In the genomic region with DNA sequence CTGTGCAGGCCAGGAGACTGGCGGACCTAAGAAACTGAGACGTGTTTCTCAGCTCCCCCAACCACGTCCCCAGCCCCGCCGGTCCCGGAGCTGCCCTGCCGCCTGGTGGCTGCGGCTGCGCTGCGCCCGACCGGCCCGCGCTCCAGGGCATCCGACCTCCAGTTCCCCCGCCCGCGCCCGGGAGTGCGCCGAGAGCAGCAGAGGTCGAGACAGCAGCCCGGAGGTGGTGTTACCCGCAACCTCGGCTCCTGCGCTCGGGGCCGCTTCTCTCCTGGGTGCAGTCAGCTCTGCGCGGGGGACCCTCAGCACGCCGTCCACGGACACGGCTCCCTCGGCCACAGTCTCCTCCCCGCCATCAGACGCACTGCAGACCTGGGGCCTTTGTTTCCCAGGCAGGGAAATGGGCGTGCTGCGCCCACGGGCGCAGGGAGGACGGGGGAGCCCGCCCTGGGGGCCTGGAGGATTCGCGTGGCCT, we compare ENCODE assay signal across 8 cellular contexts. TPM values are rescaled to one million over a fixed set of nuclear protein-coding genes. Genes with fewer than 3 reads are reported as not detected.
DNase-seq lines count a peak whose midpoint lies in the region; ATAC-seq and TF ChIP-seq lines count a peak whose summit lies in the region.

No MANE protein-coding gene starts in this region.

- H3K9me3 Mint-ChIP-seq in natural killer cell treated with Interleukin-12 subunit alpha and Interleukin-12 subunit beta and Interleukin-15 and Interleukin-18, amount 100 ng/mL, for 72 hours = no peaks in the 10 kb centered on the region

- TF ChIP-seq EP300 in esophagus muscularis mucosa (IDR thresholded peaks at IDR 0.05) (no peak), stomach (IDR thresholded peaks at IDR 0.05) (no peak)

- H3K27me3 Mint-ChIP-seq in natural killer cell treated with Interleukin-12 subunit alpha and Interleukin-12 subunit beta and Interleukin-15 and Interleukin-18, amount 100 ng/mL, for 72 hours = no peaks in the 10 kb centered on the region

- DNase-seq in activated T-cell treated with anti-CD3 and anti-CD28 coated beads for 48 hours (ENCODE audit: low read depth) (peak; percentile 90), esophagus muscularis mucosa (ENCODE audit: extremely low spot score) (peak; percentile 96), stomach (peak; percentile 78)
- peak; percentile 93 for DNase-seq in natural killer cell treated with Interleukin-12 subunit alpha and Interleukin-12 subunit beta and Interleukin-15 and Interleukin-18, amount 100 ng/mL, for 72 hours (ENCODE audit: low spot score)

- H3K36me3 ChIP-seq in OCI-LY3 (replicated peaks; ENCODE audit: low read depth, low read length) (no peaks in the 10 kb centered on the region), esophagus muscularis mucosa (no peaks in the 10 kb centered on the region), stomach (no peaks in the 10 kb centered on the region)

- H3K79me2 ChIP-seq in OCI-LY3 (ENCODE audit: low read length) = no peaks in the 10 kb centered on the region

- no peak overlapping the region for H3K27ac ChIP-seq in C4-2B
- peak overlapping the region; percentile 60 for H3K27ac ChIP-seq in OCI-LY3 (ENCODE audit: low read length)
- peak overlapping the region; percentile 59 to 83 (median 74) for H3K27ac ChIP-seq in esophagus muscularis mucosa (replicated peaks in 1 of 4)
- peak overlapping the region in 4 of 5 donors; percentile 5 to 82 (median 76) for H3K27ac ChIP-seq in stomach

- peak overlapping the region in 1 of 2 donors; percentile 50 for H3K27ac Mint-ChIP-seq in natural killer cell treated with Interleukin-12 subunit alpha and Interleukin-12 subunit beta and Interleukin-15 and Interleukin-18, amount 100 ng/mL, for 72 hours

- ATAC-seq in GM19043 (IDR thresholded peaks at IDR 0.05; ENCODE audit: low read depth, unreplicated experiment) (peak; percentile 63), HG03457 (IDR thresholded peaks at IDR 0.05; ENCODE audit: unreplicated experiment) (peak; percentile 61)
- ATAC-seq in natural killer cell treated with Interleukin-12 subunit alpha and Interleukin-12 subunit beta and Interleukin-15 and Interleukin-18, amount 100 ng/mL, for 72 hours = peak; percentile 93

- peak overlapping the region; percentile 93 for H3K4me2 ChIP-seq in OCI-LY3 (ENCODE audit: low read length)

- H3K4me3 ChIP-seq in OCI-LY3 (ENCODE audit: low read length) (peak overlapping the region; percentile 79), esophagus muscularis mucosa (peak overlapping the region; percentile 56 to 65 (median 59)), stomach (peak overlapping the region; percentile 48 to 56 (median 54))

- TF ChIP-seq POLR2A in esophagus muscularis mucosa (IDR thresholded peaks at IDR 0.05; ENCODE audit: low read depth) (no peak), stomach (IDR thresholded peaks at IDR 0.05) (no peak)

- TF ChIP-seq CTCF in C4-2B (conservative IDR thresholded peaks at IDR 0.05) (peak; percentile 94), OCI-LY3 (IDR thresholded peaks at IDR 0.05; ENCODE audit: low read depth, low read length) (peak; percentile 68), esophagus muscularis mucosa (IDR thresholded peaks at IDR 0.05) (peak; percentile 72 to 86 (median 81)), stomach (IDR thresholded peaks at IDR 0.05) (peak in 5 of 7 experiments; percentile 50 to 78 (median 71))

- peaks cover 5% of the 10 kb centered on the region; the same call in 1 of the 2 replicates for H4K20me1 ChIP-seq in OCI-LY3 (ENCODE audit: insufficient read depth, low read length)

- H3K9me3 ChIP-seq in OCI-LY3 (ENCODE audit: insufficient read depth, low read length) (no peaks in the 10 kb centered on the region), esophagus muscularis mucosa (no peaks in the 10 kb centered on the region), stomach (no peaks in the 10 kb centered on the region)

- H3K27me3 ChIP-seq in OCI-LY3 (ENCODE audit: low read depth, low read length) = no peaks in the 10 kb centered on the region
- H3K27me3 ChIP-seq in esophagus muscularis mucosa = peaks cover 0 to 6% (median 0%) of the 10 kb centered on the region in 4 donors
- H3K27me3 ChIP-seq in stomach = peaks cover 0 to 23% (median 12%) of the 10 kb centered on the region in 3 donors

- WGBS in esophagus muscularis mucosa = 0% methylated on average over 8 of the region's 45 CpGs
- 0 to 2% (median 1%) methylated on average over 20 to 45 of the region's 45 CpGs for WGBS in stomach, 5 donors

- peak overlapping the region; percentile 69 for H3K4me3 Mint-ChIP-seq in natural killer cell treated with Interleukin-12 subunit alpha and Interleukin-12 subunit beta and Interleukin-15 and Interleukin-18, amount 100 ng/mL, for 72 hours

- peaks cover 17 to 28% of the 10 kb centered on the region in 2 donors for H3K4me1 Mint-ChIP-seq in natural killer cell treated with Interleukin-12 subunit alpha and Interleukin-12 subunit beta and Interleukin-15 and Interleukin-18, amount 100 ng/mL, for 72 hours (ENCODE audit: low read depth in 2 of 2)

- intact Hi-C loops in esophagus muscularis mucosa (cut with DNase I) = no loop called here
- intact Hi-C loops in stomach (cut with DNase I; ENCODE audit: low total_unique reads) = no loop called here

- H3K4me1 ChIP-seq in OCI-LY3 (ENCODE audit: low read length) = peaks cover 30% of the 10 kb centered on the region
- H3K4me1 ChIP-seq in esophagus muscularis mucosa = peaks cover 41 to 60% (median 52%) of the 10 kb centered on the region in 4 donors
- H3K4me1 ChIP-seq in stomach = peaks cover 42 to 57% (median 53%) of the 10 kb centered on the region in 4 donors

- H3K36me3 Mint-ChIP-seq in natural killer cell treated with Interleukin-12 subunit alpha and Interleukin-12 subunit beta and Interleukin-15 and Interleukin-18, amount 100 ng/mL, for 72 hours = no peaks in the 10 kb centered on the region

- peak overlapping the region; percentile 86 for H3K9ac ChIP-seq in OCI-LY3 (ENCODE audit: low read length)

- H2AFZ ChIP-seq in OCI-LY3 (ENCODE audit: low read depth, low read length) = no peak overlapping the region

RNA-seq across cellular contexts. Expression of a gene that starts 21.6 kb away (rescaled TPM):
- total RNA-seq in esophagus muscularis mucosa (1 to 10 TPM; 1.2 to 8.0 (median 2.1) TPM), stomach (10 to 100 TPM in 1 of 5 donors, 1 to 10 TPM in 3, under 1 TPM in 1; under 0.01 to 11.1 (median 1.7) TPM)
- total RNA-seq in natural killer cell treated with Interleukin-12 subunit alpha and Interleukin-12 subunit beta and Interleukin-15 and Interleukin-18, amount 100 ng/mL, for 72 hours = 10 to 100 TPM; 80.9 to 88.3 TPM
- polyA plus RNA-seq in stomach = under 1 TPM; 0.38 to 0.81 (median 0.76) TPM

Comparison
In these comparisons a context has a peak if more than half of its experiments do, and no peak if none do; other contexts are left out.
1. RNA of a gene that starts 21.6 kb away (total RNA-seq): 80.9 to 88.3 TPM in natural killer cell treated with Interleukin-12 subunit alpha and Interleukin-12 subunit beta and Interleukin-15 and Interleukin-18, amount 100 ng/mL, for 72 hours; 1.2 to 8.0 TPM in esophagus muscularis mucosa and under 0.01 to 11.1 TPM in stomach; every median in the first group is over 4 times any median in the second.
2. Peak in every context shown above with its lines, with median percentiles within 50 percentile points of each other: CTCF ChIP-seq, ATAC-seq, H3K4me3 ChIP-seq and DNase-seq.